In genomic region chr17:32006957-32007462, GRCh38 we compare ENCODE assay signal across 8 cellular contexts. TPM values are rescaled to one million over a fixed set of nuclear protein-coding genes. Genes with fewer than 3 reads are reported as not detected.
A peak's percentile ranks its signal among the peaks of the same experiment; 100 is the strongest.
DNase-seq lines count a peak whose midpoint lies in the region; ATAC-seq and TF ChIP-seq lines count a peak whose summit lies in the region.

Gene LRRC37B (plus strand): TSS chr17:32007383. CDS start chr17:32021393, 14,010 bp downstream.

- intact Hi-C loops in adrenal gland (cut with DNase I) (loop anchor here in 1 of 2 donors (5.0 kb wide), 1 partner anchor 130 kb away; no protein-coding TSS in a partner anchor), left ventricle myocardium inferior (cut with micrococcal nuclease) (loop anchor here (10.0 kb wide), 1 partner anchor 128 kb away; no protein-coding TSS in a partner anchor), psoas muscle (cut with DNase I) (loop anchor here in 1 of 2 donors (5.0 kb wide), 1 partner anchor 135 kb away; the partner anchor contains the start of gene RHOT1)

- ATAC-seq in HG02610 (IDR thresholded peaks at IDR 0.05; ENCODE audit: unreplicated experiment), result peak; percentile 81
- ATAC-seq in psoas muscle, result peak; percentile 98 to 100 (median 98)

- WGBS in adrenal gland, 4 donors, result 0 to 1% (median 1%) methylated on average over 12 to 51 of the region's 51 CpGs
- 0 to 1% (median 1%) methylated on average over 40 to 51 of the region's 51 CpGs for WGBS in psoas muscle, 3 donors

- no peaks in the 10 kb centered on the region for H3K27me3 ChIP-seq in adrenal gland
- H3K27me3 ChIP-seq in left ventricle myocardium inferior (ENCODE audit: low read depth), result no peaks in the 10 kb centered on the region
- H3K27me3 ChIP-seq in psoas muscle (ENCODE audit: insufficient read depth in 3 of 3, low read length in 2 of 3), result no peaks in the 10 kb centered on the region

- H3K4me1 ChIP-seq in adrenal gland (replicated peaks in 1 of 2), result peaks cover 21 to 24% of the 10 kb centered on the region in 2 donors
- peaks cover 40% of the 10 kb centered on the region for H3K4me1 ChIP-seq in left ventricle myocardium inferior
- H3K4me1 ChIP-seq in psoas muscle, result peaks cover 7% of the 10 kb centered on the region

- no peaks in the 10 kb centered on the region for H3K36me3 ChIP-seq in adrenal gland (replicated peaks in 1 of 2)
- H3K36me3 ChIP-seq in left ventricle myocardium inferior, result no peaks in the 10 kb centered on the region
- H3K36me3 ChIP-seq in psoas muscle (ENCODE audit: insufficient read depth in 1 of 2, low read depth in 1 of 2), result no peaks in the 10 kb centered on the region

- DNase-seq in GM12864 (ENCODE audit: low read depth) (peak; percentile 27), NCI-H128 (lab: John Stamatoyannopoulos, UW; ENCODE audit: unreplicated experiment) (peak; percentile 40), T-helper 1 cell (peak; percentile 74 to 89 (median 83)), adrenal gland (peak; percentile 81 to 91 (median 87)), left ventricle myocardium inferior (peak; percentile 90), psoas muscle (peak; percentile 87 to 93), ureter (ENCODE audit: low spot score) (peak; percentile 92)

- peak in 1 of 2 donors; percentile 53 for TF ChIP-seq POLR2A in adrenal gland (IDR thresholded peaks at IDR 0.05)

- TF ChIP-seq CTCF in GM12864 (IDR thresholded peaks at IDR 0.05; ENCODE audit: low read depth, low read length, missing control alignments) (peak; percentile 84), adrenal gland (IDR thresholded peaks at IDR 0.05) (peak; percentile 65 to 96 (median 92)), left ventricle myocardium inferior (IDR thresholded peaks at IDR 0.05; ENCODE audit: borderline replicate concordance) (peak; percentile 97), psoas muscle (IDR thresholded peaks at IDR 0.05) (peak; percentile 94)

- peak within 1 kb of the TSS; percentile 65 for H3K4me3 ChIP-seq in GM12864 (ENCODE audit: low read depth, low read length)
- peak within 1 kb of the TSS; percentile 56 to 96 (median 74) for H3K4me3 ChIP-seq in adrenal gland
- H3K4me3 ChIP-seq in left ventricle myocardium inferior, result peak within 1 kb of the TSS; percentile 91
- H3K4me3 ChIP-seq in psoas muscle, result peak within 1 kb of the TSS; percentile 83

- no peaks in the 10 kb centered on the region for H3K9me3 ChIP-seq in adrenal gland (replicated peaks in 1 of 3)
- no peaks in the 10 kb centered on the region for H3K9me3 ChIP-seq in left ventricle myocardium inferior (replicated peaks)
- no peaks in the 10 kb centered on the region for H3K9me3 ChIP-seq in psoas muscle

- H3K27ac ChIP-seq in adrenal gland (peak within 1 kb of the TSS in 4 of 5 donors; percentile 58 to 91 (median 80)), left ventricle myocardium inferior (replicated peaks) (peak within 1 kb of the TSS; percentile 83), psoas muscle (peak within 1 kb of the TSS; percentile 75)

RNA-seq across cellular contexts. Expression of gene LRRC37B, which starts in this region (rescaled TPM):
- total RNA-seq in adrenal gland (10 to 100 TPM in 5 of 8 donors, 1 to 10 TPM in 3; 7.4 to 37.3 (median 11.9) TPM), left ventricle myocardium inferior (3.2 TPM), psoas muscle (1 to 10 TPM; 2.0 to 6.5 (median 4.1) TPM), ureter (21.7 TPM)
- polyA plus RNA-seq in adrenal gland (10 to 100 TPM; 10.2 to 45.3 (median 22.0) TPM), psoas muscle (1 to 10 TPM; 1.5 to 3.8 (median 2.8) TPM)

Comparison
In these comparisons a context has a peak if more than half of its experiments do, and no peak if none do; other contexts are left out.
1. Peak in every context shown above with its lines: DNase-seq, ATAC-seq, H3K4me3 ChIP-seq and H3K27ac ChIP-seq.
2. DNase-seq: peak in every context shown above with its lines; median percentile 92 in ureter; 90 in left ventricle myocardium inferior; 90 in psoas muscle; 87 in adrenal gland; 83 in T-helper 1 cell; 40 in NCI-H128; 27 in GM12864.